In the genomic region with DNA sequence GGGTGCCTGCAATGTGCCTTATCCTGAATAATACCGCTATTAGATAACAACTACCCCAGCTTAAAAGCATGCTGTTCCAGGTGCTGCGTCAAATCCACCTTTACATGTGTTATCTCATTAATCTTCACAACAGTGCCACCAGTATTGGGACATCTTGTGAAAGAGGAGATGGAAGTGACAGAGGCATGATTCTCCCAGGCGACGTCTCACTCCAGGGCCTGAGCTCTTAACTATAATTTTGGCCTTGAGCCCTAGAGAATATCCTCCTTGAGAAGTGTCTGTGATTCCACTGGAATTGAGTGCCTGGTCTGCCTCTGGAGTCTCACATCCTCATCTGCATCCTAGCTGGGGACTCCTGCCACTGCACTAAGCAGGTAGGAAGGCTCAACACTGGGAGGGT, we compare ENCODE assay signal across 16 cellular contexts.
"Had no signal": no experiment of that assay in that cellular context is flagged by ENCODE, and none has a peak within 500 bp of the region (broad histone marks: within the 10 kb centered on the region; RNA-seq: fewer than 3 reads in every experiment).

No MANE protein-coding gene starts in this region.

- DNase-seq: activated CD4-positive, alpha-beta T cell treated with anti-CD3 and anti-CD28 coated beads, Interleukin-2, amount 50 U/mL, for 48 hours; activated CD4-positive, CD25-positive, alpha-beta regulatory T cell treated with anti-CD3 and anti-CD28 coated beads, Interleukin-2, amount 50 U/mL, for 72 hours; activated effector memory CD4-positive, alpha-beta T cell treated with anti-CD3 and anti-CD28 coated beads, Interleukin-2, amount 50 U/mL, for 16 hours; activated naive CD8-positive, alpha-beta T cell treated with anti-CD3 and anti-CD28 coated beads for 36 hours; activated T-cell treated with anti-CD3 and anti-CD28 coated beads, Interleukin-2, amount 50 U/mL, for 4 hours; anterior cingulate cortex; dorsolateral prefrontal cortex; foreskin keratinocyte; head of caudate nucleus; islet precursor cell; mesendoderm; stimulated activated CD4-positive, alpha-beta T cell treated with anti-CD3 and anti-CD28 coated beads, Interleukin-2, amount 100 ng/mL, for 24 hours; stimulated activated naive CD4-positive, alpha-beta T cell had no signal

- H3K36me3 Mint-ChIP-seq: activated naive CD8-positive, alpha-beta T cell treated with anti-CD3 and anti-CD28 coated beads for 36 hours had no signal

- H3K27me3 ChIP-seq: dorsolateral prefrontal cortex, foreskin keratinocyte, right lobe of liver, suprapubic skin had no signal

- ATAC-seq: activated T-cell treated with anti-CD3 and anti-CD28 coated beads, Interleukin-2, amount 50 U/mL, for 4 hours; foreskin keratinocyte; left lobe of liver had no signal

- H3K27ac Mint-ChIP-seq: activated naive CD8-positive, alpha-beta T cell treated with anti-CD3 and anti-CD28 coated beads for 36 hours had no signal

- H3K9me3 ChIP-seq: right lobe of liver, suprapubic skin had no signal

- H3K9me3 Mint-ChIP-seq: activated naive CD8-positive, alpha-beta T cell treated with anti-CD3 and anti-CD28 coated beads for 36 hours; activated T-cell treated with anti-CD3 and anti-CD28 coated beads, Interleukin-2, amount 50 U/mL, for 4 hours had no signal

- H3K4me3 ChIP-seq: dorsolateral prefrontal cortex, right lobe of liver, suprapubic skin had no signal

- H3K27ac ChIP-seq: foreskin keratinocyte, right lobe of liver, suprapubic skin had no signal

- H3K4me1 Mint-ChIP-seq: activated naive CD8-positive, alpha-beta T cell treated with anti-CD3 and anti-CD28 coated beads for 36 hours had no signal

- H3K4me3 Mint-ChIP-seq: activated naive CD8-positive, alpha-beta T cell treated with anti-CD3 and anti-CD28 coated beads for 36 hours; activated T-cell treated with anti-CD3 and anti-CD28 coated beads, Interleukin-2, amount 50 U/mL, for 4 hours had no signal
